20 cellular contexts compared by ENCODE assay signal in genomic region chr2:47485177-47485576, GRCh38.
"Had no signal": no experiment of that assay in that cellular context is flagged by ENCODE, and none has a peak within 500 bp of the region (broad histone marks: within the 10 kb centered on the region; RNA-seq: fewer than 3 reads in every experiment).

No MANE protein-coding gene starts in this region.

- H3K27me3 Mint-ChIP-seq: activated CD4-positive, alpha-beta memory T cell treated with anti-CD3 and anti-CD28 coated beads, Interleukin-2, amount 10 ng/mL, durations not matched to agents 7 days and 5 days; activated CD4-positive, alpha-beta T cell treated with anti-CD3 and anti-CD28 coated beads for 36 hours; activated naive CD8-positive, alpha-beta T cell treated with anti-CD3 and anti-CD28 coated beads, Interleukin-2, amount 10 ng/mL, durations not matched to agents 7 days and 5 days had no signal

- H3K4me3 ChIP-seq: adrenal gland had no signal

- H3K4me1 ChIP-seq: adrenal gland had no signal

- H3K9me3 ChIP-seq: adrenal gland had no signal

- H3K9me3 Mint-ChIP-seq: activated CD4-positive, alpha-beta memory T cell treated with anti-CD3 and anti-CD28 coated beads, Interleukin-2, amount 10 ng/mL, durations not matched to agents 7 days and 5 days; activated naive CD8-positive, alpha-beta T cell treated with anti-CD3 and anti-CD28 coated beads, Interleukin-2, amount 10 ng/mL, durations not matched to agents 7 days and 5 days; activated T-helper 2 cell treated with anti-CD3 and anti-CD28 coated beads, Interferon-gamma antibody, Interleukin-2, Interleukin-4, amounts not matched to agents 10 μg/mL and 5 μg/mL and 100 μg/mL, durations not matched to agents 14 hours and 24 hours and 36 hours had no signal

- H3K4me3 Mint-ChIP-seq: activated CD4-positive, alpha-beta memory T cell treated with anti-CD3 and anti-CD28 coated beads, Interleukin-2, amount 10 ng/mL, durations not matched to agents 7 days and 5 days; activated CD4-positive, alpha-beta T cell treated with anti-CD3 and anti-CD28 coated beads for 36 hours; activated naive CD8-positive, alpha-beta T cell treated with anti-CD3 and anti-CD28 coated beads, Interleukin-2, amount 10 ng/mL, durations not matched to agents 7 days and 5 days had no signal

- DNase-seq: activated CD4-positive, alpha-beta memory T cell treated with anti-CD3 and anti-CD28 coated beads, Interleukin-2, amount 10 ng/mL, durations not matched to agents 7 days and 5 days; activated CD4-positive, alpha-beta T cell treated with anti-CD3 and anti-CD28 coated beads for 36 hours; activated CD4-positive, alpha-beta T cell treated with anti-CD3 and anti-CD28 coated beads, Interleukin-2, amount 50 U/mL, for 1 hour; activated naive CD4-positive, alpha-beta T cell treated with anti-CD3 and anti-CD28 coated beads, Interleukin-2, amount 50 U/mL, for 16 hours; activated naive CD8-positive, alpha-beta T cell treated with anti-CD3 and anti-CD28 coated beads, Interleukin-2, amount 10 ng/mL, durations not matched to agents 7 days and 5 days; activated T-cell treated with anti-CD3 and anti-CD28 coated beads for 4 hours; activated T-cell treated with anti-CD3 and anti-CD28 coated beads, Interleukin-2, amount 50 U/mL, for 48 hours; adrenal gland; anterior cingulate cortex; MM.1S; NCI-H1105 treated with DMSO at 0.1 percent for 48 hours; NCI-H1436 treated with DMSO at 0.1 percent for 48 hours; NCI-H187; NCI-H2081; NCI-H748 treated with DMSO at 0.1 percent for 48 hours; PC-3; SIG-M5; T-helper 2 cell; T1000 had no signal

- H3K27me3 ChIP-seq: adrenal gland had no signal

- H3K27ac ChIP-seq: adrenal gland had no signal

- H3K27ac Mint-ChIP-seq: activated CD4-positive, alpha-beta memory T cell treated with anti-CD3 and anti-CD28 coated beads, Interleukin-2, amount 10 ng/mL, durations not matched to agents 7 days and 5 days; activated naive CD8-positive, alpha-beta T cell treated with anti-CD3 and anti-CD28 coated beads, Interleukin-2, amount 10 ng/mL, durations not matched to agents 7 days and 5 days; activated T-helper 2 cell treated with anti-CD3 and anti-CD28 coated beads, Interferon-gamma antibody, Interleukin-2, Interleukin-4, amounts not matched to agents 10 μg/mL and 5 μg/mL and 100 μg/mL, durations not matched to agents 14 hours and 24 hours and 36 hours had no signal

- ATAC-seq: activated CD4-positive, alpha-beta T cell treated with anti-CD3 and anti-CD28 coated beads for 36 hours; PC-3 had no signal

- H3K36me3 ChIP-seq: adrenal gland had no signal
